1 cellular context compared by ENCODE assay signal in the genomic region with DNA sequence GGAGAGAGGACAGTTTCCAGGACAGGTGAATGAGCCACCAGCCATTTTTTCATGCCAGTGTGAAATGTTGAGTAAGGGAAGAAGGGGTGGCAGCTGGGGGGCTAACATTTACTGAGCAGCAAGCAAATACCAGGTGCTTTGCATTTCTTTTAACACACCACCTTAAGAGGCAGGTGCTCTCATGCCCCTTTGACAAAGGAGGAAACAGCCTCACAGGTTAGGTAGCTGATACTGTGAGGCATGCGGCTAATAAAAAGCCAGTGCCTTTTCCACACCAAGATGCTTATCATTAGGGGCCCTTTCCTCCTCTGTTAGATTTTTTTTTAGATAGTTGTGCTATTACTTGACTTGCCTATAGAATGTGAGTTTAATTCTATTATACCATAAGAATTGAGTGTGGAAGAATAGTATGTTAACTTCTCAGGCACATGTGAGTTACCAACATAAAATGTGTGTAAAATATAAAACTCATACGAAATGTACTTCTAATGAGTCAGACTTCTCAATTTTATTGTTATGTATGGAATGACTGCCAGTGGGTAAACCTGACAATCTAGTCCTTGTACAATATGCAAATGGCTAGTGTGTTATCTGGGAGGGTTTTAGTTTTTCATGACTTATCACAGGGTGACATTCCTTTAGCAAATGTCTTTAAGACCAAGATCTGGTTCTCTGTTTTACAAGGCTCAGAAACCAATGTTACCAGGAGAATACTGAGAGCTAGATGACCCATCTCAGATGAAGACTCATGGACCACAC.
TF ChIP-seq lines count a peak whose summit lies in the region.

No MANE protein-coding gene starts in this region.

TF ChIP-seq in endothelial cell of umbilical vein, 7 proteins besides CTCF, POLR2A, EP300 and RAD21 (continued from another document):
- TF ChIP-seq EZH2 (IDR thresholded peaks at IDR 0.05; ENCODE audit: borderline replicate concordance, low read depth, low read length, severe bottlenecking) (no peak), GATA2 (IDR thresholded peaks at IDR 0.05; ENCODE audit: insufficient read depth, insufficient read length, low read depth, low read length) (no peak)
